In genomic region chr19:55536951-55537740, GRCh38 we compare ENCODE assay signal across 14 cellular contexts. TPM values are rescaled to one million over a fixed set of nuclear protein-coding genes. Genes with fewer than 3 reads are reported as not detected.
DNase-seq lines count a peak whose midpoint lies in the region; TF ChIP-seq lines count a peak whose summit lies in the region.
"Had no signal": no experiment of that assay in that cellular context is flagged by ENCODE, and none has a peak within 500 bp of the region (broad histone marks: within the 10 kb centered on the region; RNA-seq: fewer than 3 reads in every experiment).

Gene SBK2, minus strand, starts transcription at chr19:55537133. Its CDS starts 839 bp downstream, at chr19:55536294.

- DNase-seq in ELF-1 (ENCODE audit: low read depth, low spot score): peak; percentile 87
- DNase-seq in MG63: peak; percentile 23
- no peak for DNase-seq in putamen (ENCODE audit: low spot score)
- DNase-seq in stimulated activated naive CD4-positive, alpha-beta T cell treated with Interleukin-2 at 50 U/mL for 16 hours (lab: John Stamatoyannopoulos, UW): no peak
- no peak for DNase-seq in DMS53 (lab: John Stamatoyannopoulos, UW)
- no peak for DNase-seq in stimulated activated CD4-positive, alpha-beta T cell treated with anti-CD3 and anti-CD28 coated beads, Interleukin-12 subunit alpha, Interleukin-12 subunit beta, amount 100 ng/mL, for 4 hours
- DNase-seq: activated B cell treated with CpG ODN at 0.5 μM for 24 hours; activated naive CD4-positive, alpha-beta T cell treated with Interleukin-2 at 50 U/mL for 16 hours; DMS79; NCI-H187; pancreas; transverse colon had no signal

- WGBS in ectodermal cell, 2 experiments: 27 to 28% methylated on average over 14 of the region's 14 CpGs

- no peaks in the 10 kb centered on the region for H3K36me3 Mint-ChIP-seq in nephron (ENCODE audit: low read depth)

- H3K27me3 Mint-ChIP-seq in nephron (ENCODE audit: low read depth): no peaks in the 10 kb centered on the region

- H3K4me3 ChIP-seq in MG63 (no peak within 1 kb of the TSS), ectodermal cell (ENCODE audit: insufficient read depth, low read depth, low read length) (peak within 1 kb of the TSS; percentile 24)
- H3K4me3 ChIP-seq: pancreas, transverse colon had no signal

- H3K36me3 ChIP-seq in MG63 (no peaks in the 10 kb centered on the region), ectodermal cell (ENCODE audit: control insufficient read depth, insufficient read depth, low read length) (no peaks in the 10 kb centered on the region)
- H3K36me3 ChIP-seq: pancreas, transverse colon had no signal

- peaks cover 7% of the 10 kb centered on the region for H3K4me1 ChIP-seq in ectodermal cell (ENCODE audit: control insufficient read depth, insufficient read depth, low read length)
- H3K4me1 ChIP-seq: pancreas, transverse colon had no signal

- H3K27ac Mint-ChIP-seq in nephron: peak within 1 kb of the TSS in 2 of 3 experiments; percentile 70 to 72
- H3K27ac Mint-ChIP-seq: activated B cell treated with CpG ODN at 0.5 μM for 24 hours had no signal

- peaks cover 5% of the 10 kb centered on the region for H3K9me3 Mint-ChIP-seq in nephron
- H3K9me3 Mint-ChIP-seq: activated B cell treated with CpG ODN at 0.5 μM for 24 hours had no signal

- H3K4me1 Mint-ChIP-seq in nephron: peaks cover 13% of the 10 kb centered on the region
- H3K4me1 Mint-ChIP-seq: activated B cell treated with CpG ODN at 0.5 μM for 24 hours had no signal

- H3K27me3 ChIP-seq in MG63 (no peaks in the 10 kb centered on the region), ectodermal cell (ENCODE audit: control insufficient read depth, insufficient read depth, low read length, poor library complexity, severe bottlenecking) (no peaks in the 10 kb centered on the region)
- H3K27me3 ChIP-seq: pancreas, transverse colon had no signal

- peak in 2 of 3 experiments; percentile 18 to 37 for TF ChIP-seq CTCF in nephron (IDR thresholded peaks at IDR 0.05; ENCODE audit: unreplicated experiment in 3 of 3)

- H3K9me3 ChIP-seq in MG63: no peaks in the 10 kb centered on the region
- H3K9me3 ChIP-seq in ectodermal cell (ENCODE audit: control insufficient read depth, low read length): no peaks in the 10 kb centered on the region
- H3K9me3 ChIP-seq: pancreas, transverse colon had no signal

- H3K4me3 Mint-ChIP-seq in nephron: peak within 1 kb of the TSS in 1 of 3 experiments; percentile 19
- H3K4me3 Mint-ChIP-seq: activated B cell treated with CpG ODN at 0.5 μM for 24 hours had no signal

- H3K27ac ChIP-seq in ectodermal cell (ENCODE audit: insufficient read depth, low read depth, low read length, poor library complexity, severe bottlenecking): no peak within 1 kb of the TSS
- H3K27ac ChIP-seq: pancreas, transverse colon had no signal

RNA-seq across cellular contexts. Expression of gene SBK2, which starts in this region (rescaled TPM):
- total RNA-seq in MG63 (2014; rRNA removed; shearing (Covaris generic); ENCODE audit: low replicate concordance): 0.20 TPM in 1 of 2 replicates, not detected in the other
- 3.9 TPM for polyA plus RNA-seq in ectodermal cell (2013, experiment 1 of 4)
- polyA plus RNA-seq in ectodermal cell (2013, experiment 2 of 4): 6.1 TPM
- polyA plus RNA-seq in ectodermal cell (2013, experiment 3 of 4): 5.0 TPM
- 4.8 TPM for polyA plus RNA-seq in ectodermal cell (2013, experiment 4 of 4)
- total RNA-seq: activated B cell treated with CpG ODN at 0.5 μM for 24 hours, transverse colon had no signal

Comparison
In these comparisons a context has a peak if more than half of its experiments do, and no peak if none do; other contexts are left out.
1. Peak in DNase-seq in MG63; RNA of the gene not detected or under 1 TPM.